ENCODE assay signal across 8 cellular contexts in genomic region chr6:144343736-144344428, GRCh38. TPM values are rescaled to one million over a fixed set of nuclear protein-coding genes. Genes with fewer than 3 reads are reported as not detected.
DNase-seq lines count a peak whose midpoint lies in the region; ATAC-seq lines count a peak whose summit lies in the region.

No MANE protein-coding gene starts in this region.

- H3K36me3 ChIP-seq in trophoblast cell (ENCODE audit: control insufficient read depth in 1 of 2, insufficient read depth in 2 of 2, low read length in 2 of 2) = no peaks in the 10 kb centered on the region

- no peaks in the 10 kb centered on the region for H3K9me3 ChIP-seq in trophoblast cell (ENCODE audit: insufficient read depth, low read depth, low read length)

- H2BK12ac ChIP-seq in trophoblast cell (ENCODE audit: low read length) = no peak overlapping the region

- H3K27ac ChIP-seq in trophoblast cell (ENCODE audit: low read depth, low read length) = no peak overlapping the region

- no peak overlapping the region for H2BK120ac ChIP-seq in trophoblast cell (ENCODE audit: insufficient read depth, low read length, poor library complexity)

- H3K9me3 Mint-ChIP-seq in dendritic cell treated with granulocyte-macrophage colony-stimulating factor and Interleukin-4, amounts not matched to agents 40 ng/mL and 50 ng/mL, for 4 days = no peaks in the 10 kb centered on the region

- peak overlapping the region; percentile 72 for H4K8ac ChIP-seq in trophoblast cell (ENCODE audit: low read depth, low read length)

- H3K27ac Mint-ChIP-seq in dendritic cell treated with granulocyte-macrophage colony-stimulating factor and Interleukin-4, amounts not matched to agents 40 ng/mL and 50 ng/mL, for 4 days = peak overlapping the region; percentile 76

- no peaks in the 10 kb centered on the region for H3K27me3 ChIP-seq in trophoblast cell (ENCODE audit: insufficient read depth, low read length)

- peak overlapping the region; percentile 67 for H4K12ac ChIP-seq in trophoblast cell (ENCODE audit: low read depth, low read length)

- H3K36me3 Mint-ChIP-seq in dendritic cell treated with granulocyte-macrophage colony-stimulating factor and Interleukin-4, amounts not matched to agents 40 ng/mL and 50 ng/mL, for 4 days (ENCODE audit: low read depth) = peaks cover 8% of the 10 kb centered on the region

- no peak overlapping the region for H3K4me3 ChIP-seq in trophoblast cell (ENCODE audit: low read depth, low read length)

- H3K27me3 Mint-ChIP-seq in dendritic cell treated with granulocyte-macrophage colony-stimulating factor and Interleukin-4, amounts not matched to agents 40 ng/mL and 50 ng/mL, for 4 days = no peaks in the 10 kb centered on the region

- H3K4me1 ChIP-seq in trophoblast cell (ENCODE audit: control insufficient read depth in 1 of 2, insufficient read depth in 2 of 2, low read length in 2 of 2) = peaks cover 10 to 16% of the 10 kb centered on the region in 2 experiments

- no CpG with 5 or more reads among the region's 10 CpGs for WGBS in trophoblast cell (ENCODE audit: extremely low coverage, insufficient coverage, insufficient read length)

- DNase-seq in NOMO-1 treated with DMSO at 0.1 percent for 48 hours (lab: John Stamatoyannopoulos, UW; ENCODE audit: unreplicated experiment) (peak; percentile 79), trophoblast cell (peak in 1 of 2 donors; percentile 18), hepatic stellate cell (ENCODE audit: low spot score) (no peak), pons (ENCODE audit: low spot score) (no peak), NCI-H526 treated with DMSO at 0.1 percent for 48 hours (lab: John Stamatoyannopoulos, UW) (no peak)

- no peak overlapping the region for H3K9ac ChIP-seq in trophoblast cell (ENCODE audit: low read length)

- H3K4me3 Mint-ChIP-seq in dendritic cell treated with granulocyte-macrophage colony-stimulating factor and Interleukin-4, amounts not matched to agents 40 ng/mL and 50 ng/mL, for 4 days = peak overlapping the region; percentile 23

- intact Hi-C loops in dendritic cell treated with granulocyte-macrophage colony-stimulating factor and Interleukin-4, amounts not matched to agents 40 ng/mL and 50 ng/mL, for 4 days (cut with micrococcal nuclease) = loop anchor here (5.0 kb wide), 1 partner anchor 57 kb away; the partner anchor contains the start of gene UTRN

- peaks cover 87% of the 10 kb centered on the region for H3K4me1 Mint-ChIP-seq in dendritic cell treated with granulocyte-macrophage colony-stimulating factor and Interleukin-4, amounts not matched to agents 40 ng/mL and 50 ng/mL, for 4 days (ENCODE audit: low read depth)

- H2AK5ac ChIP-seq in trophoblast cell (ENCODE audit: low read length) = peak overlapping the region; percentile 50

- ATAC-seq in GM18520 (IDR thresholded peaks at IDR 0.05; ENCODE audit: unreplicated experiment) (peak; percentile 51), HG02678 (IDR thresholded peaks at IDR 0.05; ENCODE audit: unreplicated experiment) (peak; percentile 30)

- peak overlapping the region; percentile 76 for H3K18ac ChIP-seq in trophoblast cell (ENCODE audit: low read length)

- no peak overlapping the region for H3K4me2 ChIP-seq in trophoblast cell (ENCODE audit: low read length)

- peaks cover 3% of the 10 kb centered on the region for H3K79me2 ChIP-seq in trophoblast cell (ENCODE audit: control insufficient read depth, insufficient read depth, low read length, poor library complexity)

- H2AFZ ChIP-seq in trophoblast cell (ENCODE audit: insufficient read depth, low read length, poor library complexity) = no peak overlapping the region

- no peak overlapping the region for H3K14ac ChIP-seq in trophoblast cell (ENCODE audit: low read length)

- H3K79me1 ChIP-seq in trophoblast cell (ENCODE audit: low read length) = peaks cover 10% of the 10 kb centered on the region

- H4K91ac ChIP-seq in trophoblast cell (ENCODE audit: low read depth, low read length) = no peak overlapping the region

- peak overlapping the region; percentile 54 for H2BK5ac ChIP-seq in trophoblast cell (ENCODE audit: low read depth, low read length, poor library complexity)

- H3K23ac ChIP-seq in trophoblast cell (ENCODE audit: low read length) = no peak overlapping the region

- H3K4ac ChIP-seq in trophoblast cell (ENCODE audit: low read depth, low read length) = peak overlapping the region; percentile 6

RNA-seq across cellular contexts. Expression of gene UTRN, which starts 58.7 kb away (rescaled TPM):
- 23.2 and 24.1 TPM in 2 replicates for polyA plus RNA-seq in trophoblast cell (2013)
